Comparison of ENCODE assay signal across 9 cellular contexts in the genomic region with DNA sequence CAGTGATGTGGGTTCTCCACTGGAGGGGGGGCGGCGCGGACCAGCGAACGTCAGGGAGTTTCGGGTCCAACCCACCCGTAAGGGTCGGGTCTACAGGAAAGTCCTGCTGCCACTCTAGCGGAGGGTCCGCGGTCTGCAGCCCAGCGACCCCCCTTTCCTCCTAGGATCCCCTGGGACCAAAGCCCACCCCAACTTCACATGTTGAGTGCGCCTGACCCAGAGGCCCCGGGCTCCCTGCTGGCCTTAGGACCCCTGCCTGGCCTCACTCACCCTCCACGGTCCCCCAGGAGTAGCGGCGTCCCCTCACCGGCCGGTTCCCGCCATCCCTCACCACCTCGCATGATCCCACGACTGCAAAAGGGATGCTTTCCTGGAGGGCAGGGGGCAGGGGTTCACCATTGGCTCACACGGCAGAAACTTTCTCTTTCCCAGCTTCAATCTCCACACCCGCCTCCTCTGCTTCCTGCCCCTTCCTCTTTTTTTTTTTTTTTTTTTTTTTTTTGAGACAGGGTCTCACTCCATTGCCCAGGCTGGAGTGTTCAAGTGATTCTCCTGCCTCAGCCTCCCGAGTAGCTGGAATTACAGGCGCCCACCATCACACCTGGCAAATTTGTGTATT. TPM values are rescaled to one million over a fixed set of nuclear protein-coding genes. Genes with fewer than 3 reads are reported as not detected.
DNase-seq lines count a peak whose midpoint lies in the region; ATAC-seq and TF ChIP-seq lines count a peak whose summit lies in the region.
"Had no signal": no experiment of that assay in that cellular context is flagged by ENCODE, and none has a peak within 500 bp of the region (broad histone marks: within the 10 kb centered on the region; RNA-seq: fewer than 3 reads in every experiment).

No MANE protein-coding gene starts in this region.

- H3K4me2 ChIP-seq in KMS-11: peak overlapping the region; percentile 97

- CTCF ChIA-PET in GM10248 (lab: Yijun Ruan, JAX): interaction anchor here (1.2 to 4.7 kb wide), 3 partner anchors 8 to 31 kb away, joined by 3 to 23 read pairs (median 5); a partner anchor contains a TSS

- peaks cover 0 to 15% (median 6%) of the 10 kb centered on the region in 3 donors for H3K36me3 Mint-ChIP-seq in naive thymus-derived CD8-positive, alpha-beta T cell

- no peaks in the 10 kb centered on the region for H3K9me3 Mint-ChIP-seq in naive thymus-derived CD8-positive, alpha-beta T cell

- DNase-seq in AG10803 (ENCODE audit: low read depth): no peak
- DNase-seq in coronary artery (ENCODE audit: low spot score): no peak
- no peak for DNase-seq in naive thymus-derived CD8-positive, alpha-beta T cell
- no peak for DNase-seq in GM10248 (ENCODE audit: extremely low spot score)
- no peak for DNase-seq in GM10266 (ENCODE audit: extremely low spot score)

- H3K27me3 Mint-ChIP-seq in naive thymus-derived CD8-positive, alpha-beta T cell: no peaks in the 10 kb centered on the region

- peak overlapping the region; percentile 88; the same call in 1 of the 2 replicates for H3K9ac ChIP-seq in KMS-11

- H3K4me3 ChIP-seq in AG10803 (ENCODE audit: low read length) (peak overlapping the region; percentile 91), KMS-11 (IDR thresholded peaks at IDR 0.05; ENCODE audit: insufficient read depth, low read depth, low read length) (no peak overlapping the region), coronary artery (peak overlapping the region; percentile 85)

- no peaks in the 10 kb centered on the region for H3K27me3 ChIP-seq in KMS-11 (ENCODE audit: insufficient read depth, low read depth)

- H3K27ac Mint-ChIP-seq in naive thymus-derived CD8-positive, alpha-beta T cell: peak overlapping the region; percentile 99 to 100 (median 100)

- POLR2A ChIA-PET in naive thymus-derived CD8-positive, alpha-beta T cell (lab: Charles Lee): interaction anchor here (0.6 to 8.4 kb wide), 22 partner anchors 8 to 517 kb away, joined by 3 to 166 read pairs (median 9); a partner anchor contains a TSS
- POLR2A ChIA-PET in GM10248 (lab: Yijun Ruan, JAX): interaction anchor here (0.6 to 1.6 kb wide), 3 partner anchors 8 to 253 kb away, joined by 4 to 6 read pairs (median 4); no protein-coding TSS in a partner anchor

- no peaks in the 10 kb centered on the region for H3K36me3 ChIP-seq in KMS-11 (ENCODE audit: insufficient read depth)

- H2AFZ ChIP-seq in KMS-11 (ENCODE audit: low read depth): peak overlapping the region; percentile 98; the same call in 1 of the 2 replicates

- no peak for ATAC-seq in naive thymus-derived CD8-positive, alpha-beta T cell
- ATAC-seq in HG02798 (IDR thresholded peaks at IDR 0.05; ENCODE audit: poor library complexity, unreplicated experiment) (no peak), HG03139 (IDR thresholded peaks at IDR 0.05; ENCODE audit: unreplicated experiment) (no peak)

- TF ChIP-seq CTCF in AG10803 (conservative IDR thresholded peaks at IDR 0.05; ENCODE audit: low read length) (no peak), KMS-11 (conservative IDR thresholded peaks at IDR 0.05; ENCODE audit: low read depth, low read length) (no peak), coronary artery (IDR thresholded peaks at IDR 0.05) (no peak), GM10248 (IDR thresholded peaks at IDR 0.05; ENCODE audit: control extremely low read depth, extremely low read depth, low read depth, missing control alignments) (no peak), GM10266 (IDR thresholded peaks at IDR 0.05; ENCODE audit: control insufficient read depth, insufficient read depth, low read depth, missing control alignments) (no peak)

- peaks cover 10% of the 10 kb centered on the region for H3K4me1 ChIP-seq in KMS-11 (ENCODE audit: low read depth, poor library complexity, severe bottlenecking)

- H3K27ac ChIP-seq in KMS-11 (peak overlapping the region; percentile 99), coronary artery (peak overlapping the region; percentile 95 to 99)

- H3K79me2 ChIP-seq in KMS-11 (ENCODE audit: insufficient read depth, low read depth): 0 out of 2 replicates have a peak, but pooled peaks cover 4% of the 10 kb centered on the region

- H3K4me3 Mint-ChIP-seq in naive thymus-derived CD8-positive, alpha-beta T cell: peak overlapping the region; percentile 95 to 100 (median 98)

- no peaks in the 10 kb centered on the region for H4K20me1 ChIP-seq in KMS-11 (ENCODE audit: insufficient read depth)

- H3K4me1 Mint-ChIP-seq in naive thymus-derived CD8-positive, alpha-beta T cell: peaks cover 31 to 75% (median 74%) of the 10 kb centered on the region in 4 donors

RNA-seq across cellular contexts. Expression of a gene that starts 3.1 kb away (rescaled TPM):
- 100 to 1,000 TPM; 216 to 222 TPM for total RNA-seq in naive thymus-derived CD8-positive, alpha-beta T cell
- 100 to 1,000 TPM; 178 to 249 (median 242) TPM for polyA plus RNA-seq in naive thymus-derived CD8-positive, alpha-beta T cell

RNA-seq across cellular contexts. Expression of a gene that starts 4.7 kb away (rescaled TPM):
- total RNA-seq in naive thymus-derived CD8-positive, alpha-beta T cell: 1 to 10 TPM in 1 of 2 experiments, not detected in 1; 1.9 TPM
- polyA plus RNA-seq in naive thymus-derived CD8-positive, alpha-beta T cell: 1 to 10 TPM in 2 of 3 donors, not detected in 1; 1.1 to 4.2 TPM
- total RNA-seq: T-helper 1 cell treated with Interleukin-12 subunit alpha and Interleukin-12 subunit beta and Interleukin-4 antibody, amounts not matched to agents 30 ng/mL and 1 ng/mL, for 36 hours had no signal

RNA-seq across cellular contexts. Expression of a gene that starts 9.0 kb away (rescaled TPM):
- 10 to 100 TPM; 32.9 to 36.9 TPM for total RNA-seq in naive thymus-derived CD8-positive, alpha-beta T cell
- polyA plus RNA-seq in naive thymus-derived CD8-positive, alpha-beta T cell: 10 to 100 TPM in 1 of 3 donors, 1 to 10 TPM in 2; 6.6 to 10.5 (median 7.3) TPM

RNA-seq across cellular contexts. Expression of a gene that starts 15.9 kb away (rescaled TPM):
- total RNA-seq in naive thymus-derived CD8-positive, alpha-beta T cell: 10 to 100 TPM; 12.7 to 14.3 TPM
- 10 to 100 TPM in 1 of 3 donors, 1 to 10 TPM in 2; 6.1 to 11.7 (median 7.5) TPM for polyA plus RNA-seq in naive thymus-derived CD8-positive, alpha-beta T cell

RNA-seq across cellular contexts. Expression of a gene that starts 24.2 kb away (rescaled TPM):
- 10 to 100 TPM; 62.9 to 66.8 TPM for total RNA-seq in naive thymus-derived CD8-positive, alpha-beta T cell
- 10 to 100 TPM; 20.6 to 21.9 (median 21.7) TPM for polyA plus RNA-seq in naive thymus-derived CD8-positive, alpha-beta T cell
